In the genomic region with DNA sequence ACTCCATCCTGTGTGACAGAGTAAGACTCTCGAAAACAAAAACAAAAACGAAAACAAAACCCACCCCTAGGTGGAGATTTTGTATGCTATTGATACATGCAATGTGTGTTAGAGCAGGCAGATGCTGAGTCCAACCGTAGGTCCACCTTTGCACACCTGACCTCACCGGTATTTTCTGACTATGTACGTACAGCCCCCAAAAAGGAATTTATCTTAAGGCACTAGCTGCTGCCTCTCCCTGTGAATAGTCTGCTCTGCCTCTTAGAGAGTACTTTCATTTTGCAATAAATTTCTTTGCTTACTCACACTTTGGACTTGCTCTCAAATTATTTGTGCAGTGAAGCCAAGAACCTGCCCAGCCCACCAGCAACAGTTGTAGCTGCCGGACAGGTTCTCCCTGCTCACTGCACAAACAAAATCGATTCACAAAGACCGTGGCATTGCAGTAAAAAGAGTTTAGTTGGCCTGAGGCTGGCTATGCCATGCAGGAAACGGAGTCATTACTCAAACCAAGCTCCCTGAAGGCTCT, we compare ENCODE assay signal across 9 cellular contexts. TPM values are rescaled to one million over a fixed set of nuclear protein-coding genes. Genes with fewer than 3 reads are reported as not detected.
DNase-seq lines count a peak whose midpoint lies in the region; ATAC-seq and TF ChIP-seq lines count a peak whose summit lies in the region.
"Had no signal": no experiment of that assay in that cellular context is flagged by ENCODE, and none has a peak within 500 bp of the region (broad histone marks: within the 10 kb centered on the region; RNA-seq: fewer than 3 reads in every experiment).

No MANE protein-coding gene starts in this region.

- H3K27me3 ChIP-seq in adrenal gland, result no peaks in the 10 kb centered on the region
- H3K27me3 ChIP-seq in upper lobe of right lung, result no peaks in the 10 kb centered on the region
- no peaks in the 10 kb centered on the region for H3K27me3 ChIP-seq in ascending aorta

- peak overlapping the region in 1 of 4 donors; percentile 30 for H3K4me3 ChIP-seq in adrenal gland
- peak overlapping the region; percentile 29 for H3K4me3 ChIP-seq in upper lobe of right lung
- H3K4me3 ChIP-seq in ascending aorta, result peak overlapping the region in 1 of 2 donors; percentile 1

- TF ChIP-seq CTCF in adrenal gland (IDR thresholded peaks at IDR 0.05) (peak in 3 of 6 experiments; percentile 9 to 20 (median 16)), upper lobe of right lung (IDR thresholded peaks at IDR 0.05) (peak; percentile 21), ascending aorta (IDR thresholded peaks at IDR 0.05) (no peak)

- WGBS in adrenal gland, 4 donors, result 29 to 34% (median 32%) methylated on average over 8 to 9 of the region's 9 CpGs

- H3K4me1 ChIP-seq in adrenal gland (replicated peaks in 1 of 2) (peaks cover 11% of the 10 kb centered on the region in 2 donors), upper lobe of right lung (peaks cover 20% of the 10 kb centered on the region), ascending aorta (peaks cover 6 to 9% of the 10 kb centered on the region in 2 donors)

- H3K27ac ChIP-seq in adrenal gland, result peak overlapping the region in 3 of 5 donors; percentile 9 to 44 (median 10)
- peak overlapping the region; percentile 81 for H3K27ac ChIP-seq in upper lobe of right lung
- H3K27ac ChIP-seq in ascending aorta, result no peak overlapping the region

- peak in 1 of 2 donors; percentile 34 for TF ChIP-seq POLR2A in adrenal gland (IDR thresholded peaks at IDR 0.05)

- intact Hi-C loops in adrenal gland (cut with DNase I), result loop anchor here (10.0 kb wide), 2 partner anchors 122 to 152 kb away; no protein-coding TSS in a partner anchor
- intact Hi-C loops in upper lobe of right lung (cut with DNase I), result no loop called here
- intact Hi-C loops in ascending aorta (cut with DNase I), result loop anchor here (5.0 kb wide), 1 partner anchor 209 kb away; no protein-coding TSS in a partner anchor

- ATAC-seq in upper lobe of right lung, result peak; percentile 42
- no peak for ATAC-seq in GM18907 (IDR thresholded peaks at IDR 0.05; ENCODE audit: unreplicated experiment)
- no peak for ATAC-seq in HG03135 (IDR thresholded peaks at IDR 0.05; ENCODE audit: unreplicated experiment)

- peak; percentile 53 for DNase-seq in SIG-M5 treated with dmso at 0.1 percent for 504 hours (lab: John Stamatoyannopoulos, UW; ENCODE audit: unreplicated experiment)
- DNase-seq in SIG-M5 (lab: John Stamatoyannopoulos, UW), result no peak
- DNase-seq in adrenal gland, result no peak
- DNase-seq in left kidney (ENCODE audit: low read depth, low spot score), result peak; percentile 63
- peak; percentile 77 for DNase-seq in upper lobe of right lung
- DNase-seq in ascending aorta (ENCODE audit: low spot score in 2 of 2), result no peak
- DNase-seq: caudate nucleus had no signal

- H3K9me3 ChIP-seq in adrenal gland (replicated peaks in 1 of 3) (no peaks in the 10 kb centered on the region), upper lobe of right lung (no peaks in the 10 kb centered on the region), ascending aorta (no peaks in the 10 kb centered on the region)

- H3K36me3 ChIP-seq in adrenal gland (replicated peaks in 1 of 2) (no peaks in the 10 kb centered on the region), upper lobe of right lung (no peaks in the 10 kb centered on the region), ascending aorta (no peaks in the 10 kb centered on the region)

RNA-seq across cellular contexts. Expression of a gene that starts 8.2 kb away (rescaled TPM):
- total RNA-seq in adrenal gland (10 to 100 TPM in 1 of 8 donors, 1 to 10 TPM in 7; 1.1 to 10.6 (median 3.8) TPM), upper lobe of right lung (4.2 TPM), ascending aorta (3.0 TPM)
- polyA plus RNA-seq in adrenal gland, result 1 to 10 TPM; 2.9 to 3.2 (median 3.1) TPM

RNA-seq across cellular contexts. Expression of a gene that starts 24.3 kb away (rescaled TPM):
- total RNA-seq in adrenal gland (1 to 10 TPM in 6 of 8 donors, under 1 TPM in 2; 0.48 to 3.2 (median 2.0) TPM), upper lobe of right lung (6.7 TPM), ascending aorta (not detected)
- 10 to 100 TPM in 1 of 3 donors, 1 to 10 TPM in 2; 1.2 to 13.9 (median 6.3) TPM for polyA plus RNA-seq in adrenal gland

RNA-seq across cellular contexts. Expression of a gene that starts 52.3 kb away (rescaled TPM):
- 1 to 10 TPM; 2.6 to 5.7 (median 3.2) TPM for total RNA-seq in adrenal gland
- 1 to 10 TPM; 2.7 to 3.9 (median 3.4) TPM for polyA plus RNA-seq in adrenal gland
- total RNA-seq in upper lobe of right lung, result 7.2 TPM
- total RNA-seq in ascending aorta, result 9.8 TPM

Comparison
In these comparisons a context has a peak if more than half of its experiments do, and no peak if none do; other contexts are left out.
1. DNase-seq: peak in SIG-M5 treated with dmso at 0.1 percent for 504 hours (single experiment), left kidney (single experiment) and upper lobe of right lung (single experiment); none in SIG-M5 (single experiment), adrenal gland (0 of 7) and ascending aorta (0 of 2).
2. H3K27ac ChIP-seq: peak in adrenal gland (3 of 5) and upper lobe of right lung (single experiment); none in ascending aorta (0 of 2).